25 cellular contexts compared by ENCODE assay signal in genomic region chr3:46498916-46499519, GRCh38. TPM values are rescaled to one million over a fixed set of nuclear protein-coding genes. Genes with fewer than 3 reads are reported as not detected.
"Had no signal": no experiment of that assay in that cellular context is flagged by ENCODE, and none has a peak within 500 bp of the region (broad histone marks: within the 10 kb centered on the region; RNA-seq: fewer than 3 reads in every experiment).

No MANE protein-coding gene starts in this region.

- H3K4me2 ChIP-seq: hepatocyte had no signal

- DNase-seq: activated CD4-positive, alpha-beta T cell treated with anti-CD3 and anti-CD28 coated beads, Interleukin-2, amount 10 ng/mL, durations not matched to agents 7 days and 5 days; activated CD4-positive, CD25-positive, alpha-beta regulatory T cell treated with anti-CD3 and anti-CD28 coated beads, Interleukin-2, amount 50 U/mL, for 72 hours; activated CD8-positive, alpha-beta T cell treated with anti-CD3 and anti-CD28 coated beads for 36 hours; activated gamma-delta T cell treated with Interleukin-2 at 50 U/mL for 16 hours; activated T-cell treated with anti-CD3 and anti-CD28 coated beads, Interleukin-2, amount 50 U/mL, for 1 hour; aorta; central memory CD4-positive, alpha-beta T cell; dermis blood vessel endothelial cell; effector CD8-positive, alpha-beta T cell; foreskin melanocyte; naive thymus-derived CD4-positive, alpha-beta T cell; stimulated activated CD4-positive, alpha-beta T cell treated with anti-CD3 and anti-CD28 coated beads, Interleukin-12 subunit alpha, Interleukin-12 subunit beta, amount 100 ng/mL, for 4 hours; stimulated activated CD4-positive, alpha-beta T cell treated with anti-CD3 and anti-CD28 coated beads, Interleukin-4, amount 100 ng/mL, for 4 hours; tibial artery; WERI-Rb-1 had no signal

- H3K27ac Mint-ChIP-seq: activated CD4-positive, alpha-beta T cell treated with anti-CD3 and anti-CD28 coated beads, Interleukin-2, amount 10 ng/mL, durations not matched to agents 7 days and 5 days; activated CD8-positive, alpha-beta T cell treated with anti-CD3 and anti-CD28 coated beads for 36 hours; activated naive CD4-positive, alpha-beta T cell treated with anti-CD3 and anti-CD28 coated beads, Interleukin-2, amount 50 U/mL, for 24 hours; brain; stimulated activated naive CD8-positive, alpha-beta T cell treated with anti-CD3 and anti-CD28 coated beads, Interleukin-15, Interleukin-2, amounts not matched to agents 100 ng/mL and 50 ng/mL, for 24 hours; T-helper 2 cell treated with Interferon-gamma antibody and Interleukin-4, amounts not matched to agents 5 μg/mL and 100 μg/mL, for 36 hours had no signal

- H3K4me1 ChIP-seq: prostate gland, tibial artery had no signal

- H3K79me2 ChIP-seq: hepatocyte had no signal

- H3K9me3 ChIP-seq: prostate gland, tibial artery had no signal

- H3K4me3 ChIP-seq: hepatocyte, lung, prostate gland, tibial artery had no signal

- H3K4me3 Mint-ChIP-seq: activated CD4-positive, alpha-beta T cell treated with anti-CD3 and anti-CD28 coated beads, Interleukin-2, amount 10 ng/mL, durations not matched to agents 7 days and 5 days; activated CD8-positive, alpha-beta T cell treated with anti-CD3 and anti-CD28 coated beads for 36 hours; activated naive CD4-positive, alpha-beta T cell treated with anti-CD3 and anti-CD28 coated beads, Interleukin-2, amount 50 U/mL, for 24 hours; brain; naive thymus-derived CD4-positive, alpha-beta T cell; stimulated activated naive CD8-positive, alpha-beta T cell treated with anti-CD3 and anti-CD28 coated beads, Interleukin-15, Interleukin-2, amounts not matched to agents 100 ng/mL and 50 ng/mL, for 24 hours; T-helper 2 cell treated with Interferon-gamma antibody and Interleukin-4, amounts not matched to agents 5 μg/mL and 100 μg/mL, for 36 hours had no signal

- H3K36me3 Mint-ChIP-seq: brain; naive thymus-derived CD4-positive, alpha-beta T cell had no signal

- H3K9me3 Mint-ChIP-seq: activated CD4-positive, alpha-beta T cell treated with anti-CD3 and anti-CD28 coated beads, Interleukin-2, amount 10 ng/mL, durations not matched to agents 7 days and 5 days; activated CD8-positive, alpha-beta T cell treated with anti-CD3 and anti-CD28 coated beads for 36 hours; activated naive CD4-positive, alpha-beta T cell treated with anti-CD3 and anti-CD28 coated beads, Interleukin-2, amount 50 U/mL, for 24 hours; T-helper 2 cell treated with Interferon-gamma antibody and Interleukin-4, amounts not matched to agents 5 μg/mL and 100 μg/mL, for 36 hours had no signal

- ATAC-seq: activated CD8-positive, alpha-beta T cell treated with anti-CD3 and anti-CD28 coated beads for 36 hours; naive thymus-derived CD4-positive, alpha-beta T cell had no signal

- H2AFZ ChIP-seq: hepatocyte had no signal

- H3K27me3 Mint-ChIP-seq: activated CD4-positive, alpha-beta T cell treated with anti-CD3 and anti-CD28 coated beads, Interleukin-2, amount 10 ng/mL, durations not matched to agents 7 days and 5 days; activated CD8-positive, alpha-beta T cell treated with anti-CD3 and anti-CD28 coated beads for 36 hours; activated naive CD4-positive, alpha-beta T cell treated with anti-CD3 and anti-CD28 coated beads, Interleukin-2, amount 50 U/mL, for 24 hours; stimulated activated naive CD8-positive, alpha-beta T cell treated with anti-CD3 and anti-CD28 coated beads, Interleukin-15, Interleukin-2, amounts not matched to agents 100 ng/mL and 50 ng/mL, for 24 hours had no signal

- H3K27me3 ChIP-seq: hepatocyte had no signal

- H3K36me3 ChIP-seq: prostate gland, tibial artery, WERI-Rb-1 had no signal

RNA-seq across cellular contexts. Expression of gene RTP3, which starts 1.2 kb away (rescaled TPM):
- total RNA-seq: activated CD4-positive, alpha-beta T cell treated with anti-CD3 and anti-CD28 coated beads, Interleukin-2, amount 10 ng/mL, durations not matched to agents 7 days and 5 days; activated CD8-positive, alpha-beta T cell treated with anti-CD3 and anti-CD28 coated beads for 36 hours; aorta; dermis blood vessel endothelial cell; esophagus mucosa; lung; naive thymus-derived CD4-positive, alpha-beta T cell; osteoblast; urinary bladder had no signal

RNA-seq across cellular contexts. Expression of gene LTF, which starts 34.3 kb away (rescaled TPM):
- total RNA-seq: activated CD4-positive, alpha-beta T cell treated with anti-CD3 and anti-CD28 coated beads, Interleukin-2, amount 10 ng/mL, durations not matched to agents 7 days and 5 days; activated CD8-positive, alpha-beta T cell treated with anti-CD3 and anti-CD28 coated beads for 36 hours had no signal
